ENCODE assay signal across 2 cellular contexts in the genomic region with DNA sequence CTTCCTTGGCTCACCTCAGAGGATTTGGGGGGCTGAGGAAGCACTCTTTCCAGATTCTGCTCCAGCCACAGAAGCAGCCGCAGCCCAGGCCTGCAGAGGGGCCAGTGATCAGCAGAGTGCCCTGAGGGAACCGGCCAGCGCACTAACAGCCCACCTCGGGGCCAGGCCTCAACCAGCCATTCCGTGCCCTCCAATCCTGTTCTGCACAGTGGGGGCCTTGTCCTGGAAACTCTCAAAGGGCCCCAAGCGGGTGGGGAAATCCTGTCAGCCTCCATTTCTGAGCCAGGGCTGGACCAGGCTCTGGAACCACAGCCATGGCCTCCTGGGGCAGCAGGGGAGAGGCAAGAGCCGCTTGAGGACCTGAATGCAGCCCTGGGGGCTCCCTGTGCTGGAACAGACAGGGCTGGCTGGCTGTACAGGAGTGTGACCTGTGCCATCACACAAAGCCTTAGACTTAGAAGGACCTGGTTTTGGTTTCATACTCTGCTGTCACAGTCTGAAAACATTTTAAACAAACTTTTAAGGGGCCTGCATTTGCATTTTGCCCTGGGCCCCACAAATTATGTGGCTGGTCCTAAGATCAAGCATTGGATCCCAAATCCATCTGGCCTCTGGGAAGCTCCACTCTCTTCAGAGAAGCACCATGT.
TF ChIP-seq lines count a peak whose summit lies in the region.

No MANE protein-coding gene starts in this region.

TF ChIP-seq in GM12878, 131 proteins besides CTCF, POLR2A, EP300 and RAD21:
- no peak for TF ChIP-seq RAD51 (IDR thresholded peaks at IDR 0.05)
- no peak for TF ChIP-seq SIN3A (IDR thresholded peaks at IDR 0.05; ENCODE audit: low read depth, low read length)
- TF ChIP-seq IKZF1 (conservative IDR thresholded peaks at IDR 0.05), result no peak
- no peak for TF ChIP-seq CHD2 (IDR thresholded peaks at IDR 0.05; ENCODE audit: borderline replicate concordance, low read depth, low read length)
- TF ChIP-seq MTA2 (IDR thresholded peaks at IDR 0.05; ENCODE audit: low read depth), result no peak
- TF ChIP-seq PAX5 (IDR thresholded peaks at IDR 0.05; ENCODE audit: borderline replicate concordance, low read depth, low read length), result no peak
- TF ChIP-seq BHLHE40 (IDR thresholded peaks at IDR 0.05; ENCODE audit: borderline replicate concordance in 1 of 2, low read depth in 2 of 2, low read length in 1 of 2), result no peak
- no peak for TF ChIP-seq RFX5 (IDR thresholded peaks at IDR 0.05; ENCODE audit: low read depth, low read length)
- TF ChIP-seq SRF (IDR thresholded peaks at IDR 0.05; ENCODE audit: low read depth in 2 of 2, low read length in 2 of 2), result no peak
- no peak for TF ChIP-seq IRF3 (IDR thresholded peaks at IDR 0.05)
- no peak for TF ChIP-seq MEF2B (IDR thresholded peaks at IDR 0.05; ENCODE audit: partially characterized antibody, poor library complexity, severe bottlenecking)
- TF ChIP-seq, protein P1, sequence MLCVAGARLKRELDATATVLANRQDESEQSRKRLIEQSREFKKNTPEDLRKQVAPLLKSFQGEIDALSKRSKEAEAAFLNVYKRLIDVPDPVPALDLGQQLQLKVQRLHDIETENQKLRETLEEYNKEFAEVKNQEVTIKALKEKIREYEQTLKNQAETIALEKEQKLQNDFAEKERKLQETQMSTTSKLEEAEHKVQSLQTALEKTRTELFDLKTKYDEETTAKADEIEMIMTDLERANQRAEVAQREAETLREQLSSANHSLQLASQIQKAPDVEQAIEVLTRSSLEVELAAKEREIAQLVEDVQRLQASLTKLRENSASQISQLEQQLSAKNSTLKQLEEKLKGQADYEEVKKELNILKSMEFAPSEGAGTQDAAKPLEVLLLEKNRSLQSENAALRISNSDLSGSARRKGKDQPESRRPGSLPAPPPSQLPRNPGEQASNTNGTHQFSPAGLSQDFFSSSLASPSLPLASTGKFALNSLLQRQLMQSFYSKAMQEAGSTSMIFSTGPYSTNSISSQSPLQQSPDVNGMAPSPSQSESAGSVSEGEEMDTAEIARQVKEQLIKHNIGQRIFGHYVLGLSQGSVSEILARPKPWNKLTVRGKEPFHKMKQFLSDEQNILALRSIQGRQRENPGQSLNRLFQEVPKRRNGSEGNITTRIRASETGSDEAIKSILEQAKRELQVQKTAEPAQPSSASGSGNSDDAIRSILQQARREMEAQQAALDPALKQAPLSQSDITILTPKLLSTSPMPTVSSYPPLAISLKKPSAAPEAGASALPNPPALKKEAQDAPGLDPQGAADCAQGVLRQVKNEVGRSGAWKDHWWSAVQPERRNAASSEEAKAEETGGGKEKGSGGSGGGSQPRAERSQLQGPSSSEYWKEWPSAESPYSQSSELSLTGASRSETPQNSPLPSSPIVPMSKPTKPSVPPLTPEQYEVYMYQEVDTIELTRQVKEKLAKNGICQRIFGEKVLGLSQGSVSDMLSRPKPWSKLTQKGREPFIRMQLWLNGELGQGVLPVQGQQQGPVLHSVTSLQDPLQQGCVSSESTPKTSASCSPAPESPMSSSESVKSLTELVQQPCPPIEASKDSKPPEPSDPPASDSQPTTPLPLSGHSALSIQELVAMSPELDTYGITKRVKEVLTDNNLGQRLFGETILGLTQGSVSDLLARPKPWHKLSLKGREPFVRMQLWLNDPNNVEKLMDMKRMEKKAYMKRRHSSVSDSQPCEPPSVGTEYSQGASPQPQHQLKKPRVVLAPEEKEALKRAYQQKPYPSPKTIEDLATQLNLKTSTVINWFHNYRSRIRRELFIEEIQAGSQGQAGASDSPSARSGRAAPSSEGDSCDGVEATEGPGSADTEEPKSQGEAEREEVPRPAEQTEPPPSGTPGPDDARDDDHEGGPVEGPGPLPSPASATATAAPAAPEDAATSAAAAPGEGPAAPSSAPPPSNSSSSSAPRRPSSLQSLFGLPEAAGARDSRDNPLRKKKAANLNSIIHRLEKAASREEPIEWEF (IDR thresholded peaks at IDR 0.05; ENCODE audit: insufficient replicate concordance, low read depth, low read length), result no peak
- TF ChIP-seq, protein P2, sequence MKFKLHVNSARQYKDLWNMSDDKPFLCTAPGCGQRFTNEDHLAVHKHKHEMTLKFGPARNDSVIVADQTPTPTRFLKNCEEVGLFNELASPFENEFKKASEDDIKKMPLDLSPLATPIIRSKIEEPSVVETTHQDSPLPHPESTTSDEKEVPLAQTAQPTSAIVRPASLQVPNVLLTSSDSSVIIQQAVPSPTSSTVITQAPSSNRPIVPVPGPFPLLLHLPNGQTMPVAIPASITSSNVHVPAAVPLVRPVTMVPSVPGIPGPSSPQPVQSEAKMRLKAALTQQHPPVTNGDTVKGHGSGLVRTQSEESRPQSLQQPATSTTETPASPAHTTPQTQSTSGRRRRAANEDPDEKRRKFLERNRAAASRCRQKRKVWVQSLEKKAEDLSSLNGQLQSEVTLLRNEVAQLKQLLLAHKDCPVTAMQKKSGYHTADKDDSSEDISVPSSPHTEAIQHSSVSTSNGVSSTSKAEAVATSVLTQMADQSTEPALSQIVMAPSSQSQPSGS (IDR thresholded peaks at IDR 0.05; ENCODE audit: low read length), result no peak
- TF ChIP-seq RB1 (IDR thresholded peaks at IDR 0.05; ENCODE audit: borderline replicate concordance), result no peak
- TF ChIP-seq ASH2L (IDR thresholded peaks at IDR 0.05; ENCODE audit: borderline replicate concordance, low read depth), result no peak

TF ChIP-seq in GM12891, 5 proteins besides CTCF, POLR2A, EP300 and RAD21:
- no peak for TF ChIP-seq POLR2AphosphoS5 (IDR thresholded peaks at IDR 0.05; ENCODE audit: low read depth, low read length)
- no peak for TF ChIP-seq TAF1 (IDR thresholded peaks at IDR 0.05; ENCODE audit: low read depth, low read length)
- no peak for TF ChIP-seq POU2F2 (IDR thresholded peaks at IDR 0.05; ENCODE audit: low read depth, low read length)
- no peak for TF ChIP-seq SPI1 (IDR thresholded peaks at IDR 0.05; ENCODE audit: low read depth, low read length)
